ENCODE assay signal across 1 cellular context in genomic region chr10:60086862-60087261, GRCh38.
TF ChIP-seq lines count a peak whose summit lies in the region.

No MANE protein-coding gene starts in this region.

TF ChIP-seq in GM12878, 131 proteins besides CTCF, POLR2A, EP300 and RAD21 (continued from another document and continues in another):
- TF ChIP-seq ETV6 (conservative IDR thresholded peaks at IDR 0.05 in 1 of 2, IDR thresholded peaks at IDR 0.05 in 1 of 2; ENCODE audit: borderline replicate concordance in 1 of 2, low read depth in 1 of 2) = peak in 1 of 2 experiments; percentile 43; a peak in 1 of 4 replicates
- TF ChIP-seq ZNF687 (IDR thresholded peaks at IDR 0.05) = no peak
- TF ChIP-seq PAX8 (IDR thresholded peaks at IDR 0.05) = no peak
- no peak for TF ChIP-seq NKRF (conservative IDR thresholded peaks at IDR 0.05)
- TF ChIP-seq HDAC2 (IDR thresholded peaks at IDR 0.05) = no peak
- peak; percentile 79 for TF ChIP-seq MEF2B (IDR thresholded peaks at IDR 0.05; ENCODE audit: partially characterized antibody, poor library complexity, severe bottlenecking)
- TF ChIP-seq GABPA (IDR thresholded peaks at IDR 0.05; ENCODE audit: low read depth) = peak; percentile 43; the same call in 1 of the 2 replicates
- TF ChIP-seq KDM1A (IDR thresholded peaks at IDR 0.05; ENCODE audit: borderline replicate concordance) = no peak
- TF ChIP-seq MEF2A (IDR thresholded peaks at IDR 0.05; ENCODE audit: insufficient read depth, low read depth, low read length) = peak; percentile 99
- TF ChIP-seq STAT1 (conservative IDR thresholded peaks at IDR 0.05) = no peak
- no peak for TF ChIP-seq PRDM15 (CRISPR knock-in tag; IDR thresholded peaks at IDR 0.05)
- TF ChIP-seq CEBPB (IDR thresholded peaks at IDR 0.05; ENCODE audit: borderline replicate concordance in 1 of 2, low read depth in 2 of 2, low read length in 2 of 2) = peak in 1 of 2 experiments; percentile 68; a peak in 1 of 4 replicates
- peak; percentile 80 for TF ChIP-seq JUNB (IDR thresholded peaks at IDR 0.05)
- no peak for TF ChIP-seq MXI1 (IDR thresholded peaks at IDR 0.05; ENCODE audit: low read depth, low read length)
- peak; percentile 68; the same call in 1 of the 2 replicates for TF ChIP-seq BCL11A (IDR thresholded peaks at IDR 0.05; ENCODE audit: low read depth, low read length)
- TF ChIP-seq SMAD1 (IDR thresholded peaks at IDR 0.05; ENCODE audit: low read depth, partially characterized antibody) = no peak
- TF ChIP-seq BCL3 (IDR thresholded peaks at IDR 0.05; ENCODE audit: borderline replicate concordance, insufficient read depth, low read depth, low read length, poor library complexity, severe bottlenecking) = peak; percentile 69
- TF ChIP-seq PBX3 (IDR thresholded peaks at IDR 0.05; ENCODE audit: insufficient replicate concordance, low read depth, low read length) = no peak
- no peak for TF ChIP-seq TCF7 (IDR thresholded peaks at IDR 0.05; ENCODE audit: borderline replicate concordance)
- no peak for TF ChIP-seq HDGF (IDR thresholded peaks at IDR 0.05)
- TF ChIP-seq NFIC (IDR thresholded peaks at IDR 0.05; ENCODE audit: low read depth, low read length) = peak; percentile 98
- no peak for TF ChIP-seq CHD2 (IDR thresholded peaks at IDR 0.05; ENCODE audit: borderline replicate concordance, low read depth, low read length)
- no peak for TF ChIP-seq BMI1 (IDR thresholded peaks at IDR 0.05; ENCODE audit: borderline replicate concordance)
- peak; percentile 95 for TF ChIP-seq MTA3 (IDR thresholded peaks at IDR 0.05; ENCODE audit: borderline replicate concordance, low read length)
- TF ChIP-seq SRF (IDR thresholded peaks at IDR 0.05; ENCODE audit: low read depth in 2 of 2, low read length in 2 of 2) = no peak
- peak; percentile 71; the same call in 1 of the 2 replicates for TF ChIP-seq ZBED1 (IDR thresholded peaks at IDR 0.05; ENCODE audit: borderline replicate concordance)
- peak; percentile 93 for TF ChIP-seq ATF2 (IDR thresholded peaks at IDR 0.05; ENCODE audit: low read length)
- TF ChIP-seq BCLAF1 (IDR thresholded peaks at IDR 0.05) = no peak
- no peak for TF ChIP-seq ZBTB40 (IDR thresholded peaks at IDR 0.05; ENCODE audit: borderline replicate concordance)
- TF ChIP-seq MAX (IDR thresholded peaks at IDR 0.05; ENCODE audit: low read depth, low read length) = no peak
